Comparison of ENCODE assay signal across 1 cellular context in the genomic region with DNA sequence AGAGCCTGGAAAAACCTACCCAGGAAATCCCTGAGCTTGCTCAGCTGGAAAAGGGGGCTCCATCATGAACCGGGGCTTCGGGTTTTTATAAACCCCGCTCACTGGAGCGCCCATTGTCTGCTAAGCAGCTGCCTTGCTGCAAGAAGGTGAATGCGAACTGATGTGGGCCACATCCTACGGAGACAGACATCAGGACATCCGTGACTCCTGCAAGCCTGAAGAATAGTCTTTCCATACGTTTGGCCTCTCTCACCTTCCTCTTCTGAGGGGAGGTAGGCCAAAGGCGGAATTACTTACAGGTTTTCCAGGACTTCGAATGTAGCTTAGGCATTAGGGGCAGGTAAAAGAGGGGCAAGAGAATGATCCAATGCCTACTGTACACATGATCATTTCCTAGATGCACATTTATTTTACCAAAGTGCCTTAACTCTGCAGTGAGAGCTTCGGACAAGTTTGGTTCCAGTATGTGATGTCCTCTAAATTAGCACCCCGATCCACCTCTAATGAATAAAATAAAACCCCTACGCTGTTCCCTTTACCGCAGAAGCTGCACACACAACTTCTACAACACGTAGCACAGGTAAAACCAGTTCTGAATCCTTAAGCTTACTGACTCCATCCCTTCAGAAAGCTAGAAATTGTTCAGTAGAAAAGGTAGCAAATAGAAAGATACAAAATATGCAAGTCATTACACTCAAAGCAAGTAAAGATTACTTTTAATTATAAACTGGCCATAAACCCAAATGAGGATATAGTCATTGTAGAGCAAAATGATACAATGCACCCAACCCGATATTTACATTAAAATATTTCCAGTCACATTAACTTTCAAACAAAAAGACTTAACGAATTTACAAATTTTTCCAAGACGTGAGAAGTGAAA.
TF ChIP-seq lines count a peak whose summit lies in the region.

No MANE protein-coding gene starts in this region.

TF ChIP-seq in SK-N-SH, 30 proteins besides CTCF, POLR2A, EP300 and RAD21 (continued from another document):
- TF ChIP-seq RXRA (IDR thresholded peaks at IDR 0.05; ENCODE audit: borderline replicate concordance, low read depth), result no peak
- TF ChIP-seq, protein P1, sequence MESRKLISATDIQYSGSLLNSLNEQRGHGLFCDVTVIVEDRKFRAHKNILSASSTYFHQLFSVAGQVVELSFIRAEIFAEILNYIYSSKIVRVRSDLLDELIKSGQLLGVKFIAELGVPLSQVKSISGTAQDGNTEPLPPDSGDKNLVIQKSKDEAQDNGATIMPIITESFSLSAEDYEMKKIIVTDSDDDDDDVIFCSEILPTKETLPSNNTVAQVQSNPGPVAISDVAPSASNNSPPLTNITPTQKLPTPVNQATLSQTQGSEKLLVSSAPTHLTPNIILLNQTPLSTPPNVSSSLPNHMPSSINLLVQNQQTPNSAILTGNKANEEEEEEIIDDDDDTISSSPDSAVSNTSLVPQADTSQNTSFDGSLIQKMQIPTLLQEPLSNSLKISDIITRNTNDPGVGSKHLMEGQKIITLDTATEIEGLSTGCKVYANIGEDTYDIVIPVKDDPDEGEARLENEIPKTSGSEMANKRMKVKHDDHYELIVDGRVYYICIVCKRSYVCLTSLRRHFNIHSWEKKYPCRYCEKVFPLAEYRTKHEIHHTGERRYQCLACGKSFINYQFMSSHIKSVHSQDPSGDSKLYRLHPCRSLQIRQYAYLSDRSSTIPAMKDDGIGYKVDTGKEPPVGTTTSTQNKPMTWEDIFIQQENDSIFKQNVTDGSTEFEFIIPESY (IDR thresholded peaks at IDR 0.05; ENCODE audit: borderline replicate concordance, low read depth), result no peak
